1 cellular context compared by ENCODE assay signal in genomic region chr9:134625361-134626140, GRCh38.
TF ChIP-seq lines count a peak whose summit lies in the region.

No MANE protein-coding gene starts in this region.

TF ChIP-seq in SK-N-SH, 30 proteins besides CTCF, POLR2A, EP300 and RAD21 (continued from another document):
- TF ChIP-seq EZH2phosphoT487 (IDR thresholded peaks at IDR 0.05; ENCODE audit: borderline replicate concordance, low read depth): no peak
- no peak for TF ChIP-seq TEAD4 (IDR thresholded peaks at IDR 0.05; ENCODE audit: borderline replicate concordance, insufficient read depth)
- TF ChIP-seq RFX5 (IDR thresholded peaks at IDR 0.05; ENCODE audit: low read length): no peak
